Comparison of ENCODE assay signal across 8 cellular contexts in the genomic region with DNA sequence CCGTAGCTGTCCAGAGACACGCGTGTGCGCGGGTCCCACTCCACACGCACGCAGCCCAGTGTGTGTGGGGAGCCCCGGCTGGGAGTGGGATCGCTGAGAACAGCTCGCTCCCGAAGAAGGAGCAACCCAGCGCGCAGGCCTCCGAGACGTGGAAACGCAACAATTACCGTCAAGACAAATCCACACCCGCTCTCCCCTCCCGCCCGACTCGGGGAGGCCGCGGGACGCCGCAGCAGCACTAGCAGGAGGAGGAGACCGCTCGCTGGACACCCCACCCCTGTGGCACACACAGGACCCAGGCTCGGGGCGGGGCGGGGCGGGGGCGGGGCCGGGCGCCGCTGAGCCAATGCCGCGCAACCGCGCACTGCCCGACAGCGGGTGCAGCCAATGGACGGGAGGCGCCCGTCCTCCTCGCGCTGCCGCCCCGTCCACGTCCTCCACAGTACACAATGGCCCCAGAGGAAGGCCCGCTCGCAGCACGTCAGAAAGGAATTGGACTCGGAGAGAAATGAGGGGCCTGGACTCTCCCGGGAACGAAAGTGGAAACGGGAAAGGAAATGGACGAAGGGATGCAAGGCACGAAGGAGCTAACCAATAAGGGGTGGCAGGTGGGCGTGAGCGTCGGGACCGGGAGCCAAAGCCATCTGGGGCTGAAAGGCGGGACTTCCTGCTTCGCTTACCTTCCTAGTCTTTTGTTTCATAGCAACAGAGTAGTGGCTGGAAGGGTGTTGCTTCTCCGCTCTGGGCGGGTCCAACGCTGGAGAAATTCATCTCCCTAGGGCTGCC.
DNase-seq lines count a peak whose midpoint lies in the region; ATAC-seq lines count a peak whose summit lies in the region.

A gene (minus strand): TSS at position 268 of the 786 bp plus-strand sequence. CDS start 1,435 bp downstream, outside the sequence.

- DNase-seq in NCI-H748 treated with DMSO at 0.1 percent for 48 hours (lab: John Stamatoyannopoulos, UW) (peak; percentile 92), dedifferentiated amniotic fluid mesenchymal stem cell (ENCODE audit: extremely low spot score) (peak; percentile 97), left kidney (ENCODE audit: low read depth, low spot score) (peak; percentile 98)
- DNase-seq in activated CD4-positive, alpha-beta T cell treated with anti-CD3 and anti-CD28 coated beads, Interleukin-2, amount 50 U/mL, for 24 hours (ENCODE audit: low read depth in 1 of 2, low spot score in 1 of 2): peak; percentile 68 to 76
- peak; percentile 82 to 84 for DNase-seq in stimulated activated CD4-positive, alpha-beta T cell treated with anti-CD3 and anti-CD28 coated beads, Interleukin-2, amount 100 ng/mL, for 24 hours

- no peaks in the 10 kb centered on the region for H3K27me3 ChIP-seq in BLaER1 treated with 17β-estradiol and CSF1 and Interleukin-3, amounts not matched to agents 10 nM and 100 nM

- peaks cover 5 to 23% (median 14%) of the 10 kb centered on the region in 11 experiments; a peak in 18 of 22 replicates for H3K36me3 ChIP-seq in BLaER1 treated with 17β-estradiol and CSF1 and Interleukin-3, amounts not matched to agents 10 nM and 100 nM

- peak within 1 kb of the TSS; percentile 88 to 97 (median 95) for H3K9ac ChIP-seq in BLaER1 treated with 17β-estradiol and CSF1 and Interleukin-3, amounts not matched to agents 10 nM and 100 nM

- peaks cover 33 to 51% (median 42%) of the 10 kb centered on the region in 10 experiments for H3K4me1 ChIP-seq in BLaER1 treated with 17β-estradiol and CSF1 and Interleukin-3, amounts not matched to agents 10 nM and 100 nM

- H4K20me1 ChIP-seq in BLaER1 treated with 17β-estradiol and CSF1 and Interleukin-3, amounts not matched to agents 10 nM and 100 nM: peaks cover 0 to 28% (median 0%) of the 10 kb centered on the region in 11 experiments; a peak in 2 of 22 replicates

- H3K4me2 ChIP-seq in BLaER1 treated with 17β-estradiol and CSF1 and Interleukin-3, amounts not matched to agents 10 nM and 100 nM: peak within 1 kb of the TSS; percentile 81 to 98 (median 92)

- H3K4me3 ChIP-seq in BLaER1 treated with 17β-estradiol and CSF1 and Interleukin-3, amounts not matched to agents 10 nM and 100 nM: peak within 1 kb of the TSS; percentile 82 to 100 (median 96)

- peak within 1 kb of the TSS; percentile 82 to 94 (median 90) for H3K27ac ChIP-seq in BLaER1 treated with 17β-estradiol and CSF1 and Interleukin-3, amounts not matched to agents 10 nM and 100 nM

- peak; percentile 72 for ATAC-seq in GM19372 (IDR thresholded peaks at IDR 0.05; ENCODE audit: low read depth, unreplicated experiment)
- ATAC-seq in HG03558 (IDR thresholded peaks at IDR 0.05; ENCODE audit: extremely low read depth, unreplicated experiment): peak; percentile 66

- H3K9me3 ChIP-seq in BLaER1 treated with 17β-estradiol and CSF1 and Interleukin-3, amounts not matched to agents 10 nM and 100 nM (replicated peaks in 1 of 11): no peaks in the 10 kb centered on the region

Comparison
In these comparisons a context has a peak if more than half of its experiments do, and no peak if none do; other contexts are left out.
1. Peak in every context shown above with its lines: DNase-seq, ATAC-seq, H3K4me3 ChIP-seq and H3K27ac ChIP-seq.